ENCODE assay signal across 10 cellular contexts in genomic region chr3:144028798-144029411, GRCh38. TPM values are rescaled to one million over a fixed set of nuclear protein-coding genes. Genes with fewer than 3 reads are reported as not detected.
DNase-seq lines count a peak whose midpoint lies in the region; ATAC-seq and TF ChIP-seq lines count a peak whose summit lies in the region.
"Had no signal": no experiment of that assay in that cellular context is flagged by ENCODE, and none has a peak within 500 bp of the region (broad histone marks: within the 10 kb centered on the region; RNA-seq: fewer than 3 reads in every experiment).

No MANE protein-coding gene starts in this region.

- no peaks in the 10 kb centered on the region for H3K27me3 ChIP-seq in spleen (replicated peaks in 1 of 7)

- no peak for TF ChIP-seq CTCF in spleen (IDR thresholded peaks at IDR 0.05 in 8 of 11, conservative IDR thresholded peaks at IDR 0.05 in 3 of 11)

- no peaks in the 10 kb centered on the region for H3K36me3 ChIP-seq in spleen
- H3K36me3 ChIP-seq: WERI-Rb-1 had no signal

- TF ChIP-seq POLR2A in spleen (IDR thresholded peaks at IDR 0.05), result no peak

- intact Hi-C loops in spleen (cut with DNase I; ENCODE audit: low total_unique reads), result no loop called here

- 51 to 65% (median 52%) methylated on average over 4 of the region's 4 CpGs for WGBS in spleen, 5 donors

- no peak for DNase-seq in stimulated activated naive CD4-positive, alpha-beta T cell treated with Interleukin-2 at 50 U/mL for 16 hours (lab: John Stamatoyannopoulos, UW)
- no peak for DNase-seq in spleen
- no peak for DNase-seq in LoVo (ENCODE audit: low spot score)
- no peak for DNase-seq in HuH-7 (ENCODE audit: low spot score)
- DNase-seq: DMS153, WERI-Rb-1 had no signal

- peak; percentile 90 for ATAC-seq in GM18502 (IDR thresholded peaks at IDR 0.05; ENCODE audit: poor library complexity, unreplicated experiment)
- peak; percentile 91 for ATAC-seq in GM21528 (IDR thresholded peaks at IDR 0.05; ENCODE audit: low FRiP score, unreplicated experiment)
- peak; percentile 86 for ATAC-seq in HG03432 (IDR thresholded peaks at IDR 0.05; ENCODE audit: unreplicated experiment)

- H3K4me3 ChIP-seq in spleen, result no peak overlapping the region

- H3K27ac ChIP-seq in cingulate gyrus (ENCODE audit: low read depth, low read length) (peak overlapping the region; percentile 50), spleen (peak overlapping the region in 3 of 8 donors; percentile 11 to 18 (median 16))
- H3K27ac ChIP-seq: WERI-Rb-1 had no signal

- peaks cover 0 to 5% (median 0%) of the 10 kb centered on the region in 8 donors for H3K9me3 ChIP-seq in spleen

- H3K4me1 ChIP-seq in spleen, result peaks cover 0 to 22% (median 6%) of the 10 kb centered on the region in 6 donors

RNA-seq across cellular contexts. Expression of gene DIPK2A, which starts 57.3 kb away (rescaled TPM):
- total RNA-seq in spleen, result 10 to 100 TPM; 18.1 to 41.8 (median 23.8) TPM
- polyA plus RNA-seq in spleen, result 1 to 10 TPM; 6.2 to 8.0 (median 8.0) TPM
